ENCODE assay signal across 31 cellular contexts in the genomic region with DNA sequence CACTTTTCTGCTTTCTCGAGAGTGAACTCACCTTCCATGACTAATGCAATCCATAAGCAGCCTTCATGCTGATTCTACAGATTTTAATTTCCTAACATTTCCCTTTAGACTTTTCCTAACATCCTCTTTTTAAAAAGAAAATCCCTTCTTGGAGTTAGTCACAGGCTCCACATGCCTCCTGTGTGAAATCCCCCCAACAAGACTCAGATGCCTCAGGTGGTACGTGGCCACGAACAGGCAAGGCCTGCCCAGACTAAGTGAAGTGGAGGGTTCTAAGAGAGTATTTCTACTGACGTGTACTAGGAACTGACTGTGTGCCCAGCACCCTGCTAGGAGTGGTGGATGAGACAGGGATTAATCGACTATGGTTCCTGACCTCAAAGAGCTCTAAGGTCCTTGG.
"Had no signal": no experiment of that assay in that cellular context is flagged by ENCODE, and none has a peak within 500 bp of the region (broad histone marks: within the 10 kb centered on the region; RNA-seq: fewer than 3 reads in every experiment).

No MANE protein-coding gene starts in this region.

- H3K27me3 ChIP-seq: Peyer's patch had no signal

- H3K36me3 ChIP-seq: Peyer's patch had no signal

- H3K27ac ChIP-seq: Peyer's patch had no signal

- H3K4me1 ChIP-seq: Peyer's patch had no signal

- H3K9me3 ChIP-seq: Peyer's patch had no signal

- H3K4me3 ChIP-seq: Peyer's patch had no signal

- DNase-seq: activated CD4-positive, alpha-beta T cell treated with anti-CD3 and anti-CD28 coated beads for 36 hours; activated CD4-positive, alpha-beta T cell treated with anti-CD3 and anti-CD28 coated beads, Interleukin-2, amount 10 ng/mL, durations not matched to agents 7 days and 5 days; activated CD4-positive, alpha-beta T cell treated with anti-CD3 and anti-CD28 coated beads, Interleukin-2, amount 50 U/mL, for 48 hours; activated CD8-positive, alpha-beta T cell treated with anti-CD3 and anti-CD28 coated beads, Interleukin-2, amount 10 ng/mL, durations not matched to agents 7 days and 5 days; activated gamma-delta T cell; activated naive CD4-positive, alpha-beta T cell treated with Interleukin-2 at 50 U/mL for 16 hours; activated naive CD8-positive, alpha-beta T cell treated with anti-CD3 and anti-CD28 coated beads, Interleukin-2, amount 10 ng/mL, durations not matched to agents 7 days and 5 days; activated T-cell treated with anti-CD3 and anti-CD28 coated beads, Interleukin-2, amount 50 U/mL, for 24 hours; central memory CD4-positive, alpha-beta T cell; Karpas-422; KBM-7; MM.1S; MV-4-11; NCI-H1092; NCI-H1417; NCI-H1930; NCI-H2081 treated with DMSO at 0.1 percent for 48 hours; NCI-H345; NCI-H524 treated with DMSO at 0.1 percent for 48 hours; NK-92 treated with Interleukin-12 subunit alpha and Interleukin-12 subunit beta, amount 100 ng/mL, for 24 hours; PC-3; Peyer's patch; RPMI8226; SIG-M5; T-helper 1 cell; T-helper 2 cell; T-helper 9 cell had no signal

- ATAC-seq: activated CD4-positive, alpha-beta T cell treated with anti-CD3 and anti-CD28 coated beads for 36 hours; activated CD4-positive, CD25-positive, alpha-beta regulatory T cell treated with anti-CD3 and anti-CD28 coated beads, Interleukin-2, amount 50 U/mL, for 24 hours; activated CD8-positive, alpha-beta T cell treated with anti-CD3 and anti-CD28 coated beads, Interleukin-2, amount 10 ng/mL, durations not matched to agents 7 days and 5 days; PC-3; Right ventricle myocardium inferior; SK-N-SH treated with all-trans-retinoic acid at 6 μM for 48 hours; WTC11 had no signal
